In genomic region chr10:86376852-86377796, GRCh38 we compare ENCODE assay signal across 8 cellular contexts. TPM values are rescaled to one million over a fixed set of nuclear protein-coding genes. Genes with fewer than 3 reads are reported as not detected.
DNase-seq lines count a peak whose midpoint lies in the region; TF ChIP-seq lines count a peak whose summit lies in the region.

No MANE protein-coding gene starts in this region.

- H3K9me3 ChIP-seq in Loucy (ENCODE audit: insufficient read depth, low read depth, low read length): no peaks in the 10 kb centered on the region

- H3K27me3 Mint-ChIP-seq in brain: peaks cover 39% of the 10 kb centered on the region

- no peak overlapping the region for H3K27ac Mint-ChIP-seq in brain

- H3K4me2 ChIP-seq in Loucy (ENCODE audit: low read depth, low read length, poor library complexity, severe bottlenecking): peak overlapping the region; percentile 17

- no peaks in the 10 kb centered on the region for H3K27me3 ChIP-seq in Loucy (ENCODE audit: insufficient read depth, low read length, poor library complexity, severe bottlenecking)

- H3F3A ChIP-seq in Loucy (ENCODE audit: low read depth): no peaks in the 10 kb centered on the region

- peaks cover 0 to 3% (median 0%) of the 10 kb centered on the region in 5 experiments for H3K9me3 Mint-ChIP-seq in brain

- H3K79me2 ChIP-seq in Loucy (ENCODE audit: insufficient read depth, low read length): no peaks in the 10 kb centered on the region

- H3K4me3 Mint-ChIP-seq in brain: peak overlapping the region in 2 of 5 experiments; percentile 39 to 62

- H2AFZ ChIP-seq in Loucy (ENCODE audit: low read length): peak overlapping the region; percentile 40; the same call in 1 of the 2 replicates

- H3K4me3 ChIP-seq in Loucy (ENCODE audit: low read length, poor library complexity, severe bottlenecking): no peak overlapping the region

- no peaks in the 10 kb centered on the region for H3K4me1 ChIP-seq in Loucy (ENCODE audit: insufficient read depth, low read length, poor library complexity, severe bottlenecking)

- H3K9me2 ChIP-seq in Loucy (replicated peaks; ENCODE audit: low read depth, low read length): no peaks in the 10 kb centered on the region

- H4K20me1 ChIP-seq in Loucy (ENCODE audit: insufficient read depth, low read length, poor library complexity, severe bottlenecking): no peaks in the 10 kb centered on the region

- TF ChIP-seq CTCF in Loucy (conservative IDR thresholded peaks at IDR 0.05; ENCODE audit: low read length) (peak; percentile 90), brain (conservative IDR thresholded peaks at IDR 0.05) (peak; percentile 99)

- no peaks in the 10 kb centered on the region for H3K36me3 ChIP-seq in Loucy (ENCODE audit: insufficient read depth, low read length)

- H3K9ac ChIP-seq in Loucy (ENCODE audit: low read depth, low read length, poor library complexity, severe bottlenecking): no peak overlapping the region

- H3K36me3 Mint-ChIP-seq in brain: no peaks in the 10 kb centered on the region

- DNase-seq in NCI-H1436 (lab: John Stamatoyannopoulos, UW) (peak; percentile 73), NCI-H1436 treated with DMSO at 0.1 percent for 48 hours (lab: John Stamatoyannopoulos, UW) (no peak), HCEC 1CT (peak; percentile 20), UCSD-AML1 (lab: John Stamatoyannopoulos, UW; ENCODE audit: unreplicated experiment) (peak; percentile 74), iPS-NIHi7 (ENCODE audit: extremely low spot score) (peak; percentile 88)
- DNase-seq in stimulated activated CD4-positive, alpha-beta T cell treated with anti-CD3 and anti-CD28 coated beads, Interleukin-1b, Interleukin-23, amount 100 ng/mL, for 24 hours (ENCODE audit: low read depth in 4 of 4, low spot score in 1 of 4): peak; percentile 63 to 89 (median 76)

- no peaks in the 10 kb centered on the region for H3K4me1 Mint-ChIP-seq in brain

RNA-seq across cellular contexts. Expression of gene GRID1, which starts 10.5 kb away (rescaled TPM):
- 13.2 TPM for polyA plus RNA-seq in brain (ENCODE audit: insufficient read depth, low read depth, low replicate concordance)
